ENCODE assay signal across 9 cellular contexts in the genomic region with DNA sequence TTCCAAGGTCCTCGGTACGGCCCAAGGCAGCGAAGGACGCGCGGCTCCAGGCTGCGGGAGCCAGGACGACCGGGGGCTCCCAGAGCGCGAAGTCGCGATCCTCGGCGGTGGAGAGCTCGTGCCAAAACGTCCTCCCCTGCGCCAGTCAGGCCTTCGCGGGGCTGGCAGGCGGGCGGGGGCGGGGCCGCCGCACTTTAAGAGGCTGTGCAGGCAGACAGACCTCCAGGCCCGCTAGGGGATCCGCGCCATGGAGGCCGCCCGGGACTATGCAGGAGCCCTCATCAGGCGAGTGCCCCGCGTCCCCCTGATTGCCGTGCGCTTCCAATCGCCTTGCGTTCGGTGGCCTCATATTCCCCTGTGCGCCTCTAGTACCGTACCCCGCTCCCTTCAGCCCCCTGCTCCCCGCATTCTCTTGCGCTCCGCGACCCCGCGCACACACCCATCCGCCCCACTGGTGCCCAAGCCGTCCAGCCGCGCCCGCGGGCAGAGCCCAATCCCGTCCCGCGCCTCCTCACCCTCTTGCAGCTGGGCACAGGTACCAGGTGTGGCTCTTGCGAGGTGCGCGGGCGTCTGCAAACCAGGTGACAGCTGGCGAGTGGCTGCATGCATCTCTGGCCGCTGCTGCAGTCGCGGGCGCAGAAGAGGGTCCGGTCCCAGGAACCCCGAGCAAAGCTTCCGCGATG. TPM values are rescaled to one million over a fixed set of nuclear protein-coding genes. Genes with fewer than 3 reads are reported as not detected.
DNase-seq lines count a peak whose midpoint lies in the region; ATAC-seq and TF ChIP-seq lines count a peak whose summit lies in the region.
"Had no signal": no experiment of that assay in that cellular context is flagged by ENCODE, and none has a peak within 500 bp of the region (broad histone marks: within the 10 kb centered on the region; RNA-seq: fewer than 3 reads in every experiment).

A gene with protein sequence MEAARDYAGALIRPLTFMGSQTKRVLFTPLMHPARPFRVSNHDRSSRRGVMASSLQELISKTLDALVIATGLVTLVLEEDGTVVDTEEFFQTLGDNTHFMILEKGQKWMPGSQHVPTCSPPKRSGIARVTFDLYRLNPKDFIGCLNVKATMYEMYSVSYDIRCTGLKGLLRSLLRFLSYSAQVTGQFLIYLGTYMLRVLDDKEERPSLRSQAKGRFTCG (plus strand): TSS at position 225 of the 683 bp plus-strand sequence. CDS start 23 bp downstream, at position 248.

- ATAC-seq in foreskin keratinocyte (peak; percentile 24), GM19455 (IDR thresholded peaks at IDR 0.05; ENCODE audit: unreplicated experiment) (no peak), HG02852 (IDR thresholded peaks at IDR 0.05; ENCODE audit: unreplicated experiment) (no peak)
- ATAC-seq: activated CD8-positive, alpha-beta memory T cell treated with anti-CD3 and anti-CD28 coated beads, Interleukin-2, amount 10 ng/mL, durations not matched to agents 7 days and 5 days had no signal

- H2AFZ ChIP-seq in neural progenitor cell (replicated peaks) = peak within 1 kb of the TSS; percentile 30

- no peaks in the 10 kb centered on the region for H3K79me2 ChIP-seq in neural progenitor cell (ENCODE audit: low read depth)

- H3K9ac ChIP-seq in neural progenitor cell = no peak within 1 kb of the TSS

- H3K9me3 ChIP-seq in neural progenitor cell (ENCODE audit: low read depth) = no peaks in the 10 kb centered on the region

- peaks cover 20% of the 10 kb centered on the region for H4K20me1 ChIP-seq in neural progenitor cell (ENCODE audit: low read depth)

- peaks cover 3% of the 10 kb centered on the region for H3K9me3 Mint-ChIP-seq in neural progenitor cell

- TF ChIP-seq CTCF in AG09309 (IDR thresholded peaks at IDR 0.05; ENCODE audit: control insufficient read depth, insufficient read depth, low read depth, low read length, missing control alignments) (no peak), foreskin keratinocyte (conservative IDR thresholded peaks at IDR 0.05) (no peak), neural progenitor cell (IDR thresholded peaks at IDR 0.05) (peak; percentile 13)

- H3K4me3 ChIP-seq in AG09309 (ENCODE audit: control insufficient read depth, low read depth, low read length) (peak within 1 kb of the TSS; percentile 5), neural progenitor cell (peak within 1 kb of the TSS; percentile 50)

- no peaks in the 10 kb centered on the region for H3K36me3 ChIP-seq in neural progenitor cell

- no peak within 1 kb of the TSS for H3K27ac Mint-ChIP-seq in neural progenitor cell
- H3K27ac Mint-ChIP-seq: activated CD8-positive, alpha-beta memory T cell treated with anti-CD3 and anti-CD28 coated beads, Interleukin-2, amount 10 ng/mL, durations not matched to agents 7 days and 5 days had no signal

- peaks cover 44% of the 10 kb centered on the region for H3K27me3 Mint-ChIP-seq in neural progenitor cell (ENCODE audit: insufficient read depth, low read depth)

- no peak for DNase-seq in AG09309 (ENCODE audit: low read depth)
- peak; percentile 28 for DNase-seq in NCI-H69 (lab: John Stamatoyannopoulos, UW)
- DNase-seq in foreskin keratinocyte = peak in 1 of 2 donors; percentile 33
- DNase-seq in neural progenitor cell (ENCODE audit: low spot score) = peak; percentile 86
- DNase-seq in T-helper 1 cell = no peak
- no peak for DNase-seq in SIG-M5 treated with dmso at 0.1 percent for 504 hours (lab: John Stamatoyannopoulos, UW; ENCODE audit: unreplicated experiment)
- DNase-seq: activated CD8-positive, alpha-beta memory T cell treated with anti-CD3 and anti-CD28 coated beads, Interleukin-2, amount 10 ng/mL, durations not matched to agents 7 days and 5 days had no signal

- peaks cover 25% of the 10 kb centered on the region for H3K4me1 ChIP-seq in foreskin keratinocyte
- H3K4me1 ChIP-seq in neural progenitor cell = peaks cover 16% of the 10 kb centered on the region

- H3K27ac ChIP-seq in foreskin keratinocyte = peak within 1 kb of the TSS; percentile 37
- no peak within 1 kb of the TSS for H3K27ac ChIP-seq in neural progenitor cell

- H3K36me3 Mint-ChIP-seq in neural progenitor cell = no peaks in the 10 kb centered on the region
- H3K36me3 Mint-ChIP-seq: activated CD8-positive, alpha-beta memory T cell treated with anti-CD3 and anti-CD28 coated beads, Interleukin-2, amount 10 ng/mL, durations not matched to agents 7 days and 5 days had no signal

- H3K4me3 Mint-ChIP-seq in neural progenitor cell = peak within 1 kb of the TSS; percentile 79
- H3K4me3 Mint-ChIP-seq: activated CD8-positive, alpha-beta memory T cell treated with anti-CD3 and anti-CD28 coated beads, Interleukin-2, amount 10 ng/mL, durations not matched to agents 7 days and 5 days had no signal

- H3K4me1 Mint-ChIP-seq in neural progenitor cell = peaks cover 27% of the 10 kb centered on the region
- H3K4me1 Mint-ChIP-seq: activated CD8-positive, alpha-beta memory T cell treated with anti-CD3 and anti-CD28 coated beads, Interleukin-2, amount 10 ng/mL, durations not matched to agents 7 days and 5 days had no signal

- peaks cover 5% of the 10 kb centered on the region for H3F3A ChIP-seq in neural progenitor cell (ENCODE audit: low read depth)

- H3K27me3 ChIP-seq in foreskin keratinocyte = peaks cover 6% of the 10 kb centered on the region
- H3K27me3 ChIP-seq in neural progenitor cell = peaks cover 92% of the 10 kb centered on the region

- H3K4me2 ChIP-seq in neural progenitor cell = peak within 1 kb of the TSS; percentile 70

RNA-seq across cellular contexts. Expression of the gene that starts here (rescaled TPM):
- total RNA-seq in foreskin keratinocyte (12.3 and 12.5 TPM in 2 replicates), neural progenitor cell (ENCODE audit: low replicate concordance) (not detected in 2 replicates)
- 18.5 and 21.2 TPM in 2 replicates for polyA plus RNA-seq in foreskin keratinocyte
- total RNA-seq: activated CD8-positive, alpha-beta memory T cell treated with anti-CD3 and anti-CD28 coated beads, Interleukin-2, amount 10 ng/mL, durations not matched to agents 7 days and 5 days had no signal

Comparison
In these comparisons a context has a peak if more than half of its experiments do, and no peak if none do; other contexts are left out.
1. RNA of the gene that starts here (total RNA-seq): 12.3 to 12.5 TPM in foreskin keratinocyte; not detected in neural progenitor cell; every median in the first group is over 10 times any median in the second.
2. Peak in DNase-seq, H3K4me3 ChIP-seq and H3K4me2 ChIP-seq in neural progenitor cell; RNA of the gene not detected or under 1 TPM.